In the genomic region with DNA sequence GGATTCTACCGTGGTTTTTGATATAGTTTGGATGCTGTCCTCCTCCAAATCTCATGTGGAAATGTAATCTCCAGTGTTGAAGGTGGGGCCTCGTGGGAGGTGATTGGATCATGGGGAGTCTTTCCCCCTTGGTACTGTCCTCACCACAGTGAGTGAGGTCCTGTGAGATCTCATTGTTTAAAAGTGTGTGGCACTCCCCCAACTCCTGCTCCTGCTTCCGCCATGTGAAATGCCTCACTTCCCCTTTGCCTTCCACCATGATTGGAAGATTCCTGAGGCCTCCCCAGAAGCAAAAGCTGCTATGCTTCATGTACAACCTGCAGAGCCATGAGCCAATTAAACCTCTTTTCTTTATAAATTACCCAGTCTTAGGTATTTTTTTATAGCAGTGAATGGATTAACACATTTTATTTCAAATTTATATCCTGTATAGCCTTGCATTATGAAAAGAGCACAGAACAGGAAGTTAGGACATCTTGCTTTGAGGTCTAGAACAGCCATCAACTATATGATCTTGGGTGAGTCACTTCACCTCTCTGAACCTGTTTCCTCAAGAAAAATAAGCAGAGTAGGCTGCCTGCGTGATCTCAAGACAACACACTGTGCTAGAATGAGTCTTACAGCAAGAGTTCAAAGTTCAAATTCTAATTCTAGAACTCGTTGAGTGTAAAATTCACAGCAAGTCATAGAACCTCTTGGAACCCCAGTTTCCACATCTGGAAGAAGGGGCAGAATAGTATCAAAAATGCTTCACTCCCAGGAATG, we compare ENCODE assay signal across 9 cellular contexts.
DNase-seq lines count a peak whose midpoint lies in the region; ATAC-seq and TF ChIP-seq lines count a peak whose summit lies in the region.
"Had no signal": no experiment of that assay in that cellular context is flagged by ENCODE, and none has a peak within 500 bp of the region (broad histone marks: within the 10 kb centered on the region; RNA-seq: fewer than 3 reads in every experiment).

No MANE protein-coding gene starts in this region.

- H3K4me3 Mint-ChIP-seq in CD14-positive monocyte = no peak overlapping the region
- no peak overlapping the region for H3K4me3 Mint-ChIP-seq in activated CD8-positive, alpha-beta T cell treated with anti-CD3 and anti-CD28 coated beads for 36 hours
- H3K4me3 Mint-ChIP-seq: WTC11 had no signal

- peak overlapping the region in 3 of 7 donors; percentile 58 to 91 (median 85) for H3K27ac Mint-ChIP-seq in CD14-positive monocyte
- peak overlapping the region; percentile 51 for H3K27ac Mint-ChIP-seq in activated CD8-positive, alpha-beta T cell treated with anti-CD3 and anti-CD28 coated beads for 36 hours
- H3K27ac Mint-ChIP-seq: WTC11 had no signal

- H3K36me3 ChIP-seq in suprapubic skin (no peaks in the 10 kb centered on the region), MM.1S (replicated peaks; ENCODE audit: insufficient read depth, low read length) (no peaks in the 10 kb centered on the region)

- 83% methylated on average over 5 of the region's 5 CpGs for WGBS in suprapubic skin

- H3K4me1 ChIP-seq in suprapubic skin = peaks cover 10% of the 10 kb centered on the region
- H3K4me1 ChIP-seq in MM.1S (ENCODE audit: low read length) = peaks cover 17% of the 10 kb centered on the region

- H3K27me3 ChIP-seq in suprapubic skin (no peaks in the 10 kb centered on the region), MM.1S (replicated peaks; ENCODE audit: insufficient read depth, low read length) (no peaks in the 10 kb centered on the region)

- peaks cover 7 to 17% (median 12%) of the 10 kb centered on the region in 7 donors for H3K9me3 Mint-ChIP-seq in CD14-positive monocyte
- peaks cover 5% of the 10 kb centered on the region for H3K9me3 Mint-ChIP-seq in activated CD8-positive, alpha-beta T cell treated with anti-CD3 and anti-CD28 coated beads for 36 hours

- peaks cover 0 to 5% of the 10 kb centered on the region in 2 donors for H3K36me3 Mint-ChIP-seq in CD14-positive monocyte
- no peaks in the 10 kb centered on the region for H3K36me3 Mint-ChIP-seq in activated CD8-positive, alpha-beta T cell treated with anti-CD3 and anti-CD28 coated beads for 36 hours (ENCODE audit: low read depth)

- peak; percentile 98 for ATAC-seq in activated CD8-positive, alpha-beta T cell treated with anti-CD3 and anti-CD28 coated beads for 36 hours
- ATAC-seq in GM19463 (IDR thresholded peaks at IDR 0.05; ENCODE audit: unreplicated experiment) = no peak
- ATAC-seq: WTC11 had no signal

- H3K4me3 ChIP-seq in suprapubic skin (no peak overlapping the region), MM.1S (ENCODE audit: low read length) (no peak overlapping the region)

- peaks cover 3% of the 10 kb centered on the region for H3F3A ChIP-seq in MM.1S (ENCODE audit: insufficient read depth, low read length)

- H3K9me3 ChIP-seq in suprapubic skin = no peaks in the 10 kb centered on the region
- H3K9me3 ChIP-seq in MM.1S (replicated peaks; ENCODE audit: insufficient read depth, low read length) = no peaks in the 10 kb centered on the region

- TF ChIP-seq EP300 in suprapubic skin (IDR thresholded peaks at IDR 0.05) = no peak

- H3K4me2 ChIP-seq in MM.1S (ENCODE audit: low read depth, low read length) = no peak overlapping the region

- intact Hi-C loops in CD14-positive monocyte (cut with micrococcal nuclease) = loop anchor here (5.0 to 10.0 kb wide), 3 partner anchors 37 to 295 kb away; no protein-coding TSS in a partner anchor
- intact Hi-C loops in activated CD8-positive, alpha-beta T cell treated with anti-CD3 and anti-CD28 coated beads for 36 hours (cut with micrococcal nuclease) = loop anchor here (10.0 kb wide), 4 partner anchors 195 to 325 kb away; no protein-coding TSS in a partner anchor

- no peaks in the 10 kb centered on the region for H3K79me2 ChIP-seq in MM.1S (ENCODE audit: low read length)

- H3K9ac ChIP-seq in MM.1S (ENCODE audit: low read length) = no peak overlapping the region

- H3K27ac ChIP-seq in suprapubic skin (no peak overlapping the region), MM.1S (ENCODE audit: low read length) (no peak overlapping the region)

- H3K27me3 Mint-ChIP-seq in CD14-positive monocyte (ENCODE audit: low read depth in 3 of 3) = no peaks in the 10 kb centered on the region
- no peaks in the 10 kb centered on the region for H3K27me3 Mint-ChIP-seq in activated CD8-positive, alpha-beta T cell treated with anti-CD3 and anti-CD28 coated beads for 36 hours

- no peak for TF ChIP-seq POLR2A in suprapubic skin (IDR thresholded peaks at IDR 0.05)

- DNase-seq in CD14-positive monocyte (ENCODE audit: low spot score) (peak; percentile 67), HT-29 (ENCODE audit: low spot score) (peak; percentile 81), kidney glomerular epithelial cell (lab: John Stamatoyannopoulos, UW) (peak; percentile 72), suprapubic skin (ENCODE audit: low spot score in 2 of 2) (no peak), cerebellar nuclear complex (lab: John Stamatoyannopoulos, UW) (no peak), MM.1S (no peak)
- DNase-seq in activated CD8-positive, alpha-beta T cell treated with anti-CD3 and anti-CD28 coated beads for 36 hours = peak; percentile 61

- H4K20me1 ChIP-seq in MM.1S (ENCODE audit: insufficient read depth, low read length) = no peaks in the 10 kb centered on the region

- POLR2A ChIA-PET in activated CD8-positive, alpha-beta T cell treated with anti-CD3 and anti-CD28 coated beads for 36 hours (lab: Charles Lee) = no interaction called here

- no peaks in the 10 kb centered on the region for H3K9me2 ChIP-seq in MM.1S (replicated peaks; ENCODE audit: insufficient read depth, low read length)

- H2AFZ ChIP-seq in MM.1S (ENCODE audit: low read length) = no peak overlapping the region

- H3K4me1 Mint-ChIP-seq in CD14-positive monocyte = peaks cover 17% of the 10 kb centered on the region
- H3K4me1 Mint-ChIP-seq in activated CD8-positive, alpha-beta T cell treated with anti-CD3 and anti-CD28 coated beads for 36 hours (ENCODE audit: low read depth) = peaks cover 15% of the 10 kb centered on the region

- TF ChIP-seq CTCF in CD14-positive monocyte (IDR thresholded peaks at IDR 0.05) (no peak), suprapubic skin (IDR thresholded peaks at IDR 0.05) (no peak), MM.1S (IDR thresholded peaks at IDR 0.05; ENCODE audit: low read length) (no peak)
- TF ChIP-seq CTCF in activated CD8-positive, alpha-beta T cell treated with anti-CD3 and anti-CD28 coated beads for 36 hours (IDR thresholded peaks at IDR 0.05) = no peak

- CTCF ChIA-PET in activated CD8-positive, alpha-beta T cell treated with anti-CD3 and anti-CD28 coated beads for 36 hours (lab: Charles Lee) = no interaction called here

Comparison
In these comparisons a context has a peak if more than half of its experiments do, and no peak if none do; other contexts are left out.
1. DNase-seq: peak in CD14-positive monocyte (single experiment), HT-29 (single experiment), activated CD8-positive, alpha-beta T cell treated with anti-CD3 and anti-CD28 coated beads for 36 hours (single experiment) and kidney glomerular epithelial cell (single experiment); none in suprapubic skin (0 of 2), cerebellar nuclear complex (0 of 2) and MM.1S (single experiment).